Comparison of ENCODE assay signal across 10 cellular contexts in the genomic region with DNA sequence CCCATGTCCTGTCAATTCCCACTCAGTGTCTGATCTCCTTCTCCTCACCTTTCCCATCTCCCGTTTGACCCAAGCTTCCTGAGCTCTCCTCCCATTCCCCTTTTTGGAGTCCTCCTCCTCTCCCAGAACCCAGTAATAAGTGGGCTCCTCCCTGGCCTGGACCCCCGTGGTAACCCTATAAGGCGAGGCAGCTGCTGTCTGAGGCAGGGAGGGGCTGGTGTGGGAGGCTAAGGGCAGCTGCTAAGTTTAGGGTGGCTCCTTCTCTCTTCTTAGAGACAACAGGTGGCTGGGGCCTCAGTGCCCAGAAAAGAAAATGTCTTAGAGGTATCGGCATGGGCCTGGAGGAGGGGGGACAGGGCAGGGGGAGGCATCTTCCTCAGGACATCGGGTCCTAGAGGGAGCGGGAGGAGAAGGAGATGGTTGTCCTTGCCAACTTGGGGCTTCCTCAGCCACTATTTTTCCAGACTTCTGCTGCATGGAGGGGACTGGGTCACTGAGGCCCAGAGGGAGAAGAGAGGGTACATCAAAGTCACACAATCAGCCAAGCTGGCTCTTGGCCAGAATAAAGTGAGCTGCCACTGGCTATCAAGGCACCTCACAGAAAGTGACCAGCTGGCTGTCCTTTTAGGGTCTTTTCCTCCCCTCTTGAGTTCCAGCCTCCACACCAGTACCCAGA. TPM values are rescaled to one million over a fixed set of nuclear protein-coding genes. Genes with fewer than 3 reads are reported as not detected.
A peak's percentile ranks its signal among the peaks of the same experiment; 100 is the strongest.
DNase-seq lines count a peak whose midpoint lies in the region; ATAC-seq and TF ChIP-seq lines count a peak whose summit lies in the region.
"Had no signal": no experiment of that assay in that cellular context is flagged by ENCODE, and none has a peak within 500 bp of the region (broad histone marks: within the 10 kb centered on the region; RNA-seq: fewer than 3 reads in every experiment).

No MANE protein-coding gene starts in this region.

- no peak for ATAC-seq in stimulated activated naive CD8-positive, alpha-beta T cell treated with anti-CD3 and anti-CD28 coated beads, Interleukin-15, Interleukin-2, amounts not matched to agents 100 U/mL and 50 U/mL, for 24 hours
- ATAC-seq in memory B cell (ENCODE audit: low read depth) (no peak), upper lobe of right lung (no peak), HG03108 (IDR thresholded peaks at IDR 0.05; ENCODE audit: unreplicated experiment) (no peak)

- H3K27me3 Mint-ChIP-seq in stimulated activated naive CD8-positive, alpha-beta T cell treated with anti-CD3 and anti-CD28 coated beads, Interleukin-15, Interleukin-2, amounts not matched to agents 100 ng/mL and 50 ng/mL, for 24 hours = no peaks in the 10 kb centered on the region
- peaks cover 1% of the 10 kb centered on the region for H3K27me3 Mint-ChIP-seq in activated T-helper 1 cell treated with anti-CD3 and anti-CD28 coated beads, Interleukin-12 subunit alpha, Interleukin-12 subunit beta, Interleukin-2, Interleukin-4 antibody, amounts not matched to agents 30 ng/mL and 10 ng/mL and 1 ng/mL, durations not matched to agents 14 hours and 24 hours and 36 hours (ENCODE audit: insufficient read depth)
- H3K27me3 Mint-ChIP-seq in memory B cell = no peaks in the 10 kb centered on the region

- no peak for TF ChIP-seq CTCF in upper lobe of right lung (IDR thresholded peaks at IDR 0.05)

- H3K36me3 Mint-ChIP-seq in stimulated activated naive CD8-positive, alpha-beta T cell treated with anti-CD3 and anti-CD28 coated beads, Interleukin-15, Interleukin-2, amounts not matched to agents 100 ng/mL and 50 ng/mL, for 24 hours (ENCODE audit: low read depth) = peaks cover 4% of the 10 kb centered on the region
- H3K36me3 Mint-ChIP-seq in activated T-helper 1 cell treated with anti-CD3 and anti-CD28 coated beads, Interleukin-12 subunit alpha, Interleukin-12 subunit beta, Interleukin-2, Interleukin-4 antibody, amounts not matched to agents 30 ng/mL and 10 ng/mL and 1 ng/mL, durations not matched to agents 14 hours and 24 hours and 36 hours (ENCODE audit: low read depth) = peaks cover 6% of the 10 kb centered on the region
- H3K36me3 Mint-ChIP-seq in memory B cell = no peaks in the 10 kb centered on the region

- H3K4me3 Mint-ChIP-seq in stimulated activated naive CD8-positive, alpha-beta T cell treated with anti-CD3 and anti-CD28 coated beads, Interleukin-15, Interleukin-2, amounts not matched to agents 100 ng/mL and 50 ng/mL, for 24 hours = peak overlapping the region; percentile 87
- peak overlapping the region; percentile 81 for H3K4me3 Mint-ChIP-seq in activated T-helper 1 cell treated with anti-CD3 and anti-CD28 coated beads, Interleukin-12 subunit alpha, Interleukin-12 subunit beta, Interleukin-2, Interleukin-4 antibody, amounts not matched to agents 30 ng/mL and 10 ng/mL and 1 ng/mL, durations not matched to agents 14 hours and 24 hours and 36 hours
- peak overlapping the region; percentile 77 for H3K4me3 Mint-ChIP-seq in memory B cell

- no peaks in the 10 kb centered on the region for H3K36me3 ChIP-seq in upper lobe of right lung

- H3K4me3 ChIP-seq in upper lobe of right lung = no peak overlapping the region

- H3K4me1 Mint-ChIP-seq in stimulated activated naive CD8-positive, alpha-beta T cell treated with anti-CD3 and anti-CD28 coated beads, Interleukin-15, Interleukin-2, amounts not matched to agents 100 ng/mL and 50 ng/mL, for 24 hours (ENCODE audit: low read depth) = peaks cover 41% of the 10 kb centered on the region
- peaks cover 33% of the 10 kb centered on the region for H3K4me1 Mint-ChIP-seq in activated T-helper 1 cell treated with anti-CD3 and anti-CD28 coated beads, Interleukin-12 subunit alpha, Interleukin-12 subunit beta, Interleukin-2, Interleukin-4 antibody, amounts not matched to agents 30 ng/mL and 10 ng/mL and 1 ng/mL, durations not matched to agents 14 hours and 24 hours and 36 hours (ENCODE audit: low read depth)
- H3K4me1 Mint-ChIP-seq in memory B cell = peaks cover 31% of the 10 kb centered on the region

- H3K27ac ChIP-seq in upper lobe of right lung = no peak overlapping the region

- DNase-seq in stimulated activated naive CD8-positive, alpha-beta T cell treated with anti-CD3 and anti-CD28 coated beads, Interleukin-15, Interleukin-2, amounts not matched to agents 100 U/mL and 50 U/mL, for 24 hours = no peak
- DNase-seq in activated T-helper 1 cell treated with anti-CD3 and anti-CD28 coated beads, Interleukin-12 subunit alpha, Interleukin-12 subunit beta, Interleukin-2, Interleukin-4 antibody, amounts not matched to agents 30 ng/mL and 10 ng/mL and 1 ng/mL, durations not matched to agents 14 hours and 24 hours and 36 hours (ENCODE audit: low spot score) = no peak
- DNase-seq in memory B cell (ENCODE audit: low spot score in 2 of 2) (no peak), GM19238 (ENCODE audit: insufficient read length, low spot score) (no peak), GM03348 (ENCODE audit: low spot score) (no peak), upper lobe of right lung (no peak)
- DNase-seq: activated gamma-delta T cell, NCI-H2227 treated with DMSO at 0.1 percent for 48 hours had no signal

- H3K9me3 Mint-ChIP-seq in stimulated activated naive CD8-positive, alpha-beta T cell treated with anti-CD3 and anti-CD28 coated beads, Interleukin-15, Interleukin-2, amounts not matched to agents 100 ng/mL and 50 ng/mL, for 24 hours = no peaks in the 10 kb centered on the region
- no peaks in the 10 kb centered on the region for H3K9me3 Mint-ChIP-seq in activated T-helper 1 cell treated with anti-CD3 and anti-CD28 coated beads, Interleukin-12 subunit alpha, Interleukin-12 subunit beta, Interleukin-2, Interleukin-4 antibody, amounts not matched to agents 30 ng/mL and 10 ng/mL and 1 ng/mL, durations not matched to agents 14 hours and 24 hours and 36 hours
- no peaks in the 10 kb centered on the region for H3K9me3 Mint-ChIP-seq in memory B cell

- no peaks in the 10 kb centered on the region for H3K9me3 ChIP-seq in upper lobe of right lung

- intact Hi-C loops in activated T-helper 1 cell treated with anti-CD3 and anti-CD28 coated beads, Interleukin-12 subunit alpha, Interleukin-12 subunit beta, Interleukin-2, Interleukin-4 antibody, amounts not matched to agents 30 ng/mL and 10 ng/mL and 1 ng/mL, durations not matched to agents 14 hours and 24 hours and 36 hours (cut with micrococcal nuclease) = loop anchor here (10.0 kb wide), 1 partner anchor 377 kb away; the partner anchor contains the start of genes HIRIP3 and INO80E
- intact Hi-C loops in upper lobe of right lung (cut with DNase I) = no loop called here

- H3K27ac Mint-ChIP-seq in stimulated activated naive CD8-positive, alpha-beta T cell treated with anti-CD3 and anti-CD28 coated beads, Interleukin-15, Interleukin-2, amounts not matched to agents 100 ng/mL and 50 ng/mL, for 24 hours = peak overlapping the region; percentile 95
- peak overlapping the region; percentile 89 for H3K27ac Mint-ChIP-seq in activated T-helper 1 cell treated with anti-CD3 and anti-CD28 coated beads, Interleukin-12 subunit alpha, Interleukin-12 subunit beta, Interleukin-2, Interleukin-4 antibody, amounts not matched to agents 30 ng/mL and 10 ng/mL and 1 ng/mL, durations not matched to agents 14 hours and 24 hours and 36 hours
- H3K27ac Mint-ChIP-seq in memory B cell = peak overlapping the region; percentile 72

- H3K4me1 ChIP-seq in upper lobe of right lung = peaks cover 23% of the 10 kb centered on the region

- H3K27me3 ChIP-seq in upper lobe of right lung = no peaks in the 10 kb centered on the region

RNA-seq across cellular contexts. Expression of gene TBC1D10B, which starts 1.9 kb away (rescaled TPM):
- total RNA-seq in activated T-helper 1 cell treated with anti-CD3 and anti-CD28 coated beads, Interleukin-12 subunit alpha, Interleukin-12 subunit beta, Interleukin-2, Interleukin-4 antibody, amounts not matched to agents 30 ng/mL and 10 ng/mL and 1 ng/mL, durations not matched to agents 14 hours and 24 hours and 36 hours = 68.9 and 73.6 TPM in 2 replicates
- 36.0 TPM for total RNA-seq in upper lobe of right lung

RNA-seq across cellular contexts. Expression of gene MYL11, which starts 2.4 kb away (rescaled TPM):
- total RNA-seq in activated T-helper 1 cell treated with anti-CD3 and anti-CD28 coated beads, Interleukin-12 subunit alpha, Interleukin-12 subunit beta, Interleukin-2, Interleukin-4 antibody, amounts not matched to agents 30 ng/mL and 10 ng/mL and 1 ng/mL, durations not matched to agents 14 hours and 24 hours and 36 hours = 2.0 and 2.7 TPM in 2 replicates
- total RNA-seq in upper lobe of right lung = not detected

RNA-seq across cellular contexts. Expression of gene SEPTIN1, which starts 10.2 kb away (rescaled TPM):
- total RNA-seq in activated T-helper 1 cell treated with anti-CD3 and anti-CD28 coated beads, Interleukin-12 subunit alpha, Interleukin-12 subunit beta, Interleukin-2, Interleukin-4 antibody, amounts not matched to agents 30 ng/mL and 10 ng/mL and 1 ng/mL, durations not matched to agents 14 hours and 24 hours and 36 hours = 195 and 200 TPM in 2 replicates
- total RNA-seq in upper lobe of right lung = 8.6 TPM

RNA-seq across cellular contexts. Expression of gene CD2BP2, which starts 17.1 kb away (rescaled TPM):
- 100 and 104 TPM in 2 replicates for total RNA-seq in activated T-helper 1 cell treated with anti-CD3 and anti-CD28 coated beads, Interleukin-12 subunit alpha, Interleukin-12 subunit beta, Interleukin-2, Interleukin-4 antibody, amounts not matched to agents 30 ng/mL and 10 ng/mL and 1 ng/mL, durations not matched to agents 14 hours and 24 hours and 36 hours
- total RNA-seq in upper lobe of right lung = 51.5 TPM

RNA-seq across cellular contexts. Expression of gene ZNF48, which starts 23.0 kb away (rescaled TPM):
- 20.2 and 21.4 TPM in 2 replicates for total RNA-seq in activated T-helper 1 cell treated with anti-CD3 and anti-CD28 coated beads, Interleukin-12 subunit alpha, Interleukin-12 subunit beta, Interleukin-2, Interleukin-4 antibody, amounts not matched to agents 30 ng/mL and 10 ng/mL and 1 ng/mL, durations not matched to agents 14 hours and 24 hours and 36 hours
- 6.1 TPM for total RNA-seq in upper lobe of right lung

Comparison
In these comparisons a context has a peak if more than half of its experiments do, and no peak if none do; other contexts are left out.
1. RNA of gene SEPTIN1, which starts 10.2 kb away (total RNA-seq): 195 to 200 TPM in activated T-helper 1 cell treated with anti-CD3 and anti-CD28 coated beads, Interleukin-12 subunit alpha, Interleukin-12 subunit beta, Interleukin-2, Interleukin-4 antibody, amounts not matched to agents 30 ng/mL and 10 ng/mL and 1 ng/mL, durations not matched to agents 14 hours and 24 hours and 36 hours; 8.6 TPM in upper lobe of right lung (single experiment); every median in the first group is over 10 times any median in the second.
2. Peak in every context shown above with its lines, with median percentiles within 50 percentile points of each other: H3K27ac Mint-ChIP-seq and H3K4me3 Mint-ChIP-seq.